ENCODE assay signal across 9 cellular contexts in genomic region chr2:209525834-209526281, GRCh38.
DNase-seq lines count a peak whose midpoint lies in the region; ATAC-seq and TF ChIP-seq lines count a peak whose summit lies in the region.
"Had no signal": no experiment of that assay in that cellular context is flagged by ENCODE, and none has a peak within 500 bp of the region (broad histone marks: within the 10 kb centered on the region; RNA-seq: fewer than 3 reads in every experiment).

No MANE protein-coding gene starts in this region.

- H3K4me2 ChIP-seq in OCI-LY1 (ENCODE audit: low read length): peak overlapping the region; percentile 70

- H3K4me3 ChIP-seq in OCI-LY1 (ENCODE audit: low read depth, low read length, poor library complexity, severe bottlenecking) (peak overlapping the region; percentile 28), fibroblast of villous mesenchyme (ENCODE audit: low read depth, low read length) (no peak overlapping the region)

- peak overlapping the region; percentile 46 for H3K9ac ChIP-seq in OCI-LY1 (ENCODE audit: low read length)

- peaks cover 58% of the 10 kb centered on the region for H3K4me1 ChIP-seq in OCI-LY1 (ENCODE audit: insufficient read depth, low read length, severe bottlenecking)

- H3K9me3 ChIP-seq in OCI-LY1 (ENCODE audit: low read length): no peaks in the 10 kb centered on the region

- peak overlapping the region; percentile 90 for H3K27ac ChIP-seq in OCI-LY1 (ENCODE audit: low read depth, low read length, poor library complexity, severe bottlenecking)
- H3K27ac ChIP-seq: 22Rv1 had no signal

- TF ChIP-seq CTCF in OCI-LY1 (IDR thresholded peaks at IDR 0.05; ENCODE audit: low read length): no peak
- no peak for TF ChIP-seq CTCF in fibroblast of villous mesenchyme (IDR thresholded peaks at IDR 0.05; ENCODE audit: insufficient read depth, low read depth, low read length)

- H3K9me2 ChIP-seq in OCI-LY1 (ENCODE audit: low read depth, low read length): no peaks in the 10 kb centered on the region

- H3K36me3 ChIP-seq in OCI-LY1 (ENCODE audit: insufficient read depth, low read length): no peaks in the 10 kb centered on the region

- no peaks in the 10 kb centered on the region for H3F3A ChIP-seq in OCI-LY1 (ENCODE audit: insufficient read depth, low read length)

- peak; percentile 10 for DNase-seq in DMS 273 (lab: John Stamatoyannopoulos, UW; ENCODE audit: unreplicated experiment)
- no peak for DNase-seq in DMS 273 treated with DMSO at 0.1 percent for 48 hours (lab: John Stamatoyannopoulos, UW)
- peak; percentile 72 for DNase-seq in fibroblast of villous mesenchyme (ENCODE audit: low read depth)
- DNase-seq in stromal cell of bone marrow (ENCODE audit: low read depth): peak; percentile 71
- DNase-seq in NCI-H446 treated with DMSO at 0.1 percent for 48 hours (lab: John Stamatoyannopoulos, UW): no peak

- H4K20me1 ChIP-seq in OCI-LY1 (ENCODE audit: insufficient read depth, low read length): no peaks in the 10 kb centered on the region

- no peaks in the 10 kb centered on the region for H3K27me3 ChIP-seq in OCI-LY1 (ENCODE audit: insufficient read depth, low read length)

- H3K79me2 ChIP-seq in OCI-LY1 (ENCODE audit: insufficient read depth, low read length): no peaks in the 10 kb centered on the region

- no peak overlapping the region for H2AFZ ChIP-seq in OCI-LY1 (ENCODE audit: low read length)

- ATAC-seq in HG02938 (IDR thresholded peaks at IDR 0.05; ENCODE audit: unreplicated experiment) (no peak), GM18858 (IDR thresholded peaks at IDR 0.05; ENCODE audit: unreplicated experiment) (no peak)

Comparison
In these comparisons a context has a peak if more than half of its experiments do, and no peak if none do; other contexts are left out.
1. DNase-seq: peak in DMS 273 (single experiment), fibroblast of villous mesenchyme (single experiment) and stromal cell of bone marrow (single experiment); none in DMS 273 treated with DMSO at 0.1 percent for 48 hours (single experiment) and NCI-H446 treated with DMSO at 0.1 percent for 48 hours (single experiment).